ENCODE assay signal across 19 cellular contexts in the genomic region with DNA sequence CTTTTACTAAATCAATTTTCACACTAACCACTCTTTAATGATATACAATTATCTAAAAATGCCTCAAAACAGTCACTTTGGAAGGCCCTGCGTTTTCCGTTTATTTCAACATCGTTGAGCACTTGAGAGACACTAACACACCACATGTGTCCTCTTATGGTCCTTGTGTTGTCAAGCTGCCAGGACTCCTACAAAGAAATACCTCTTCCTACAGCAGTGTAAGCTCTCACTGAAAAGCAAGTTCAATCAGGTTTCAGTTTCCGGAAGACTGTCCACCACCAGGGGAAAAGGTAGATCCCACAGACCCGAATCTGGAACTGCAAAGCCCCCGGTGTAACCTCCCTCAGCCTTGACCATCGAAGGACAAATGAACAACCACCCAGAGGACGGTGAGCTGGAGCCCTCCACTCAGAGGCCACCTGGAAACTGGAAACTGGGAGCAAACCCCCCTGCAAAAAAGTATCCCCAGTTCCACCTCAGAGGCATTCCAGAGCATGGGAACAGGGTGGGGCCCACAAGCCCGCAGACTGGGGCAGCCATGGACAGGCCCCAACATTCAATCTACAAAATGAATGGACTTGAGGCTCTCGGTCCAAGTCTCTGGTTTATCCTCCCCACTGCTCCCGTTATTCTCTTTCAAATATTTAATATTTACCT. TPM values are rescaled to one million over a fixed set of nuclear protein-coding genes. Genes with fewer than 3 reads are reported as not detected.
DNase-seq lines count a peak whose midpoint lies in the region; ATAC-seq and TF ChIP-seq lines count a peak whose summit lies in the region.
"Had no signal": no experiment of that assay in that cellular context is flagged by ENCODE, and none has a peak within 500 bp of the region (broad histone marks: within the 10 kb centered on the region; RNA-seq: fewer than 3 reads in every experiment).

No MANE protein-coding gene starts in this region.

- H3K36me3 Mint-ChIP-seq in natural killer cell treated with Interleukin-12 subunit alpha and Interleukin-12 subunit beta and Interleukin-15 and Interleukin-18, amount 100 ng/mL, for 72 hours: no peaks in the 10 kb centered on the region
- no peaks in the 10 kb centered on the region for H3K36me3 Mint-ChIP-seq in natural killer cell
- no peaks in the 10 kb centered on the region for H3K36me3 Mint-ChIP-seq in MCF 10A (ENCODE audit: insufficient read depth, unreplicated experiment)
- H3K36me3 Mint-ChIP-seq: CD4-positive, CD25-positive, alpha-beta regulatory T cell had no signal

- intact Hi-C loops in natural killer cell (cut with micrococcal nuclease) (no loop called here), MCF 10A (cut with micrococcal nuclease) (no loop called here)

- peaks cover 15 to 19% of the 10 kb centered on the region in 2 donors for H3K4me1 Mint-ChIP-seq in natural killer cell treated with Interleukin-12 subunit alpha and Interleukin-12 subunit beta and Interleukin-15 and Interleukin-18, amount 100 ng/mL, for 72 hours (ENCODE audit: low read depth in 2 of 2)
- peaks cover 11 to 19% of the 10 kb centered on the region in 2 donors for H3K4me1 Mint-ChIP-seq in natural killer cell
- H3K4me1 Mint-ChIP-seq in MCF 10A (ENCODE audit: insufficient read depth, unreplicated experiment): peaks cover 24% of the 10 kb centered on the region

- no peak overlapping the region for H3K4me3 Mint-ChIP-seq in natural killer cell treated with Interleukin-12 subunit alpha and Interleukin-12 subunit beta and Interleukin-15 and Interleukin-18, amount 100 ng/mL, for 72 hours
- H3K4me3 Mint-ChIP-seq in natural killer cell: no peak overlapping the region
- H3K4me3 Mint-ChIP-seq in MCF 10A (ENCODE audit: unreplicated experiment): no peak overlapping the region
- H3K4me3 Mint-ChIP-seq: activated naive CD4-positive, alpha-beta T cell treated with anti-CD3 and anti-CD28 coated beads for 36 hours; GM23338 had no signal

- H3K27ac Mint-ChIP-seq in natural killer cell treated with Interleukin-12 subunit alpha and Interleukin-12 subunit beta and Interleukin-15 and Interleukin-18, amount 100 ng/mL, for 72 hours: no peak overlapping the region
- H3K27ac Mint-ChIP-seq in natural killer cell (no peak overlapping the region), MCF 10A (ENCODE audit: low read depth, unreplicated experiment) (no peak overlapping the region)
- H3K27ac Mint-ChIP-seq: activated naive CD4-positive, alpha-beta T cell treated with anti-CD3 and anti-CD28 coated beads for 36 hours; GM23338 had no signal

- POLR2A ChIA-PET in MCF 10A (lab: Yijun Ruan, JAX): interaction anchor here (0.6 kb wide), 1 partner anchor 234 kb away, joined by 3 read pairs; no protein-coding TSS in a partner anchor

- H3K27me3 Mint-ChIP-seq in natural killer cell treated with Interleukin-12 subunit alpha and Interleukin-12 subunit beta and Interleukin-15 and Interleukin-18, amount 100 ng/mL, for 72 hours: peaks cover 13 to 21% of the 10 kb centered on the region in 2 donors
- H3K27me3 Mint-ChIP-seq in natural killer cell (ENCODE audit: low read depth in 2 of 2) (peaks cover 16 to 26% of the 10 kb centered on the region in 2 donors), MCF 10A (ENCODE audit: insufficient read depth, unreplicated experiment) (no peaks in the 10 kb centered on the region)

- no TSS peak for BruUV-seq in MCF 10A (replicated peaks; lab: Mats Ljungman, UMichigan)

- no peaks in the 10 kb centered on the region for H3K9me3 Mint-ChIP-seq in natural killer cell treated with Interleukin-12 subunit alpha and Interleukin-12 subunit beta and Interleukin-15 and Interleukin-18, amount 100 ng/mL, for 72 hours
- H3K9me3 Mint-ChIP-seq in natural killer cell: no peaks in the 10 kb centered on the region
- no peaks in the 10 kb centered on the region for H3K9me3 Mint-ChIP-seq in MCF 10A (ENCODE audit: unreplicated experiment)
- H3K9me3 Mint-ChIP-seq: activated naive CD4-positive, alpha-beta T cell treated with anti-CD3 and anti-CD28 coated beads for 36 hours; CD4-positive, CD25-positive, alpha-beta regulatory T cell; GM23338 had no signal

- peak; percentile 51 for DNase-seq in natural killer cell treated with Interleukin-12 subunit alpha and Interleukin-12 subunit beta and Interleukin-15 and Interleukin-18, amount 100 ng/mL, for 72 hours (ENCODE audit: low spot score)
- DNase-seq in natural killer cell: no peak
- peak; percentile 80 for DNase-seq in NCI-H2196 (lab: John Stamatoyannopoulos, UW; ENCODE audit: unreplicated experiment)
- DNase-seq in MCF 10A (ENCODE audit: unreplicated experiment): peak; percentile 38
- DNase-seq in amniotic stem cell (lab: John Stamatoyannopoulos, UW): no peak
- DNase-seq in dermis blood vessel endothelial cell: no peak
- DNase-seq in MV-4-11 (lab: John Stamatoyannopoulos, UW): no peak
- DNase-seq: activated CD4-positive, alpha-beta T cell treated with anti-CD3 and anti-CD28 coated beads for 4 hours; activated naive CD4-positive, alpha-beta T cell treated with anti-CD3 and anti-CD28 coated beads for 36 hours; CD4-positive, CD25-positive, alpha-beta regulatory T cell; IMR-90; NCI-H748 treated with DMSO at 0.1 percent for 48 hours; stimulated activated naive CD4-positive, alpha-beta T cell treated with Interleukin-2 at 50 U/mL for 16 hours; transverse colon had no signal

- CTCF ChIA-PET in MCF 10A (lab: Yijun Ruan, JAX): interaction anchor here (0.5 to 4.4 kb wide), 5 partner anchors 9 to 584 kb away, joined by 3 to 22 read pairs (median 4); no protein-coding TSS in a partner anchor

- TF ChIP-seq CTCF in natural killer cell (IDR thresholded peaks at IDR 0.05) (no peak), MCF 10A (IDR thresholded peaks at IDR 0.05; ENCODE audit: unreplicated experiment) (no peak)

- no peak for ATAC-seq in natural killer cell treated with Interleukin-12 subunit alpha and Interleukin-12 subunit beta and Interleukin-15 and Interleukin-18, amount 100 ng/mL, for 72 hours
- ATAC-seq in natural killer cell (no peak), HG02840 (IDR thresholded peaks at IDR 0.05; ENCODE audit: low FRiP score, unreplicated experiment) (no peak)
- ATAC-seq: GM23338, right lobe of liver had no signal

RNA-seq across cellular contexts. Expression of a gene that starts 37.5 kb away (rescaled TPM):
- total RNA-seq in natural killer cell treated with Interleukin-12 subunit alpha and Interleukin-12 subunit beta and Interleukin-15 and Interleukin-18, amount 100 ng/mL, for 72 hours: under 1 TPM in 1 of 2 donors, not detected in 1; 0.22 TPM
- total RNA-seq in natural killer cell (under 1 TPM in 2 of 3 donors, not detected in 1; 0.39 to 0.60 TPM), MCF 10A (2022) (0.09 TPM in 1 of 2 replicates, not detected in the other), dermis blood vessel endothelial cell (under 0.01 TPM in 1 of 2 replicates, not detected in the other)
- total RNA-seq: ascending aorta, osteoblast had no signal

RNA-seq across cellular contexts. Expression of a gene that starts 50.2 kb away (rescaled TPM):
- total RNA-seq in natural killer cell treated with Interleukin-12 subunit alpha and Interleukin-12 subunit beta and Interleukin-15 and Interleukin-18, amount 100 ng/mL, for 72 hours: 1 to 10 TPM; 1.2 to 8.0 TPM
- total RNA-seq in natural killer cell (1 to 10 TPM; 2.6 to 5.9 (median 3.8) TPM), MCF 10A (2022) (0.20 and 0.30 TPM in 2 replicates), dermis blood vessel endothelial cell (33.4 and 103 TPM in 2 replicates)
- total RNA-seq: osteoblast had no signal

Comparison
In these comparisons a context has a peak if more than half of its experiments do, and no peak if none do; other contexts are left out.
1. DNase-seq: peak in natural killer cell treated with Interleukin-12 subunit alpha and Interleukin-12 subunit beta and Interleukin-15 and Interleukin-18, amount 100 ng/mL, for 72 hours (single experiment), NCI-H2196 (single experiment) and MCF 10A (single experiment); none in natural killer cell (single experiment), amniotic stem cell (single experiment), dermis blood vessel endothelial cell (single experiment) and MV-4-11 (single experiment).